Comparison of ENCODE assay signal across 18 cellular contexts in the genomic region with DNA sequence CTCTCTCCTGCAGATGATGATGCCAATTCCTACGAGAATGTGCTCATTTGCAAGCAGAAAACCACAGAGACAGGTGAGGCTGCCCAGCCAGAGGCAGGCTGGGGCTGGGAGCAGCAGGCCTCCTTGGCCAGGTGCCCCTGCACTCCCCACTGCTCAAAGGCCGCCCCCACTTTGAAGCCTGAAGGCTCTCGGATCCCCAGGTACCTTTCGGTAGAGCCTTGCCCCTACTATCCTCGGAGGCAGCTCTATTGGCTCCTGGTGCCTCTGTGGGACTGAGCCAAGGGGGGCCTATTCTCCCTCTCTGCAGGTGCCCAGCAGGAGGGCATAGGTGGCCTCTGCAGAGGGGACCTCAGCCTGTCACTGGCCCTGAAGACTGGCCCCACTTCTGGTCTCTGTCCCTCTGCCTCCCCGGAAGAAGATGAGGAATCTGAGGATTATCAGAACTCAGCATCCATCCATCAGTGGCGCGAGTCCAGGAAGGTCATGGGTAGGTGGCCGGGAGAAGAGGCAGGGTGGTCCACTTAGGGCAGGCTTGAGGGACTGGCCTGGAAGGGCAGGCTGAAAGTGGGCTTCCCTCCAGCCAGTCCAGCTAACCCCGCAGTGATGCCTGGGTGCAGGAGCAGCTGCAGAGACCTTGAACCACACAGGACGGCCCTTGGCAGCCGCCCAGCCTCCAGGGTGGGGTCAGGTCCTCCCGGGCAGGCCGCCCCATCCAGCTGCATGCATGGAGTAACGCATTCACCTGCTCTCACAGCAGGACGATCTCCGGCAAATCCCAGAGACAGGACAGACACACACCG. TPM values are rescaled to one million over a fixed set of nuclear protein-coding genes. Genes with fewer than 3 reads are reported as not detected.
A peak's percentile ranks its signal among the peaks of the same experiment; 100 is the strongest.
DNase-seq lines count a peak whose midpoint lies in the region; TF ChIP-seq lines count a peak whose summit lies in the region.
"Had no signal": no experiment of that assay in that cellular context is flagged by ENCODE, and none has a peak within 500 bp of the region (broad histone marks: within the 10 kb centered on the region; RNA-seq: fewer than 3 reads in every experiment).

No MANE protein-coding gene starts in this region.

- H3K9me3 ChIP-seq in osteoblast (ENCODE audit: low read depth, low read length) (no peaks in the 10 kb centered on the region), spleen (no peaks in the 10 kb centered on the region)
- H3K9me3 ChIP-seq: HAP-1, lower lobe of right lung, tibial artery had no signal

- H2AFZ ChIP-seq in osteoblast (ENCODE audit: low read length) = no peak overlapping the region

- H3K27ac Mint-ChIP-seq in activated T-helper 2 cell treated with anti-CD3 and anti-CD28 coated beads, Interferon-gamma antibody, Interleukin-2, Interleukin-4, amounts not matched to agents 10 μg/mL and 5 μg/mL and 100 μg/mL, durations not matched to agents 14 hours and 24 hours and 36 hours = peak overlapping the region; percentile 43
- no peak overlapping the region for H3K27ac Mint-ChIP-seq in mesothelial cell of epicardium
- H3K27ac Mint-ChIP-seq: T-helper 1 cell treated with Interleukin-12 subunit alpha and Interleukin-12 subunit beta and Interleukin-4 antibody, amounts not matched to agents 30 μg/mL and 1 μg/mL, for 36 hours had no signal

- TF ChIP-seq CTCF in HL-60 (IDR thresholded peaks at IDR 0.05; ENCODE audit: insufficient read depth, low read length) (no peak), osteoblast (IDR thresholded peaks at IDR 0.05; ENCODE audit: extremely low read depth, low read depth, low read length) (no peak), mesothelial cell of epicardium (IDR thresholded peaks at IDR 0.05; ENCODE audit: unreplicated experiment) (no peak), spleen (IDR thresholded peaks at IDR 0.05 in 8 of 11, conservative IDR thresholded peaks at IDR 0.05 in 3 of 11) (no peak)

- H4K20me1 ChIP-seq in osteoblast (ENCODE audit: insufficient read depth, low read length) = no peaks in the 10 kb centered on the region

- H3K27me3 ChIP-seq in HL-60 (ENCODE audit: insufficient read depth, poor library complexity, severe bottlenecking) (no peaks in the 10 kb centered on the region), osteoblast (ENCODE audit: insufficient read depth, low read length) (no peaks in the 10 kb centered on the region), spleen (replicated peaks in 1 of 7) (no peaks in the 10 kb centered on the region)
- H3K27me3 ChIP-seq: tibial artery had no signal

- TF ChIP-seq POLR2A in spleen (IDR thresholded peaks at IDR 0.05) = no peak

- peak overlapping the region; percentile 76 for H3K27ac ChIP-seq in HL-60 (replicated peaks)
- H3K27ac ChIP-seq in osteoblast (ENCODE audit: low read depth, low read length) = no peak overlapping the region
- H3K27ac ChIP-seq in spleen = peak overlapping the region in 3 of 8 donors; percentile 14 to 38 (median 26)
- H3K27ac ChIP-seq: lower lobe of right lung, tibial artery had no signal

- WGBS in spleen, 5 donors = 71 to 78% (median 75%) methylated on average over 8 to 18 of the region's 18 CpGs

- H3K36me3 ChIP-seq in osteoblast (ENCODE audit: insufficient read depth, low read length) (no peaks in the 10 kb centered on the region), spleen (peaks cover 0 to 92% (median 24%) of the 10 kb centered on the region in 6 donors)

- intact Hi-C loops in activated T-helper 2 cell treated with anti-CD3 and anti-CD28 coated beads, Interferon-gamma antibody, Interleukin-2, Interleukin-4, amounts not matched to agents 10 μg/mL and 5 μg/mL and 100 μg/mL, durations not matched to agents 14 hours and 24 hours and 36 hours (cut with micrococcal nuclease) = no loop called here
- intact Hi-C loops in spleen (cut with DNase I; ENCODE audit: low total_unique reads) = no loop called here

- peaks cover 6% of the 10 kb centered on the region for H3K4me1 Mint-ChIP-seq in activated T-helper 2 cell treated with anti-CD3 and anti-CD28 coated beads, Interferon-gamma antibody, Interleukin-2, Interleukin-4, amounts not matched to agents 10 μg/mL and 5 μg/mL and 100 μg/mL, durations not matched to agents 14 hours and 24 hours and 36 hours (ENCODE audit: low read depth)
- no peaks in the 10 kb centered on the region for H3K4me1 Mint-ChIP-seq in mesothelial cell of epicardium
- H3K4me1 Mint-ChIP-seq: neural crest cell had no signal

- H3K27me3 Mint-ChIP-seq in activated T-helper 2 cell treated with anti-CD3 and anti-CD28 coated beads, Interferon-gamma antibody, Interleukin-2, Interleukin-4, amounts not matched to agents 10 μg/mL and 5 μg/mL and 100 μg/mL, durations not matched to agents 14 hours and 24 hours and 36 hours (ENCODE audit: low read depth) = no peaks in the 10 kb centered on the region
- H3K27me3 Mint-ChIP-seq in mesothelial cell of epicardium (ENCODE audit: low read depth) = no peaks in the 10 kb centered on the region
- H3K27me3 Mint-ChIP-seq: activated naive CD8-positive, alpha-beta T cell treated with anti-CD3 and anti-CD28 coated beads, Interleukin-2, amount 10 ng/mL, durations not matched to agents 7 days and 5 days had no signal

- DNase-seq in NCI-H1105 treated with DMSO at 0.1 percent for 48 hours (lab: John Stamatoyannopoulos, UW) (peak; percentile 31), NCI-H1105 (lab: John Stamatoyannopoulos, UW) (no peak), HL-60 (ENCODE audit: low read depth in 1 of 2, low spot score in 1 of 2) (no peak), osteoblast (ENCODE audit: insufficient read length, low spot score, missing footprints) (peak; percentile 67), mesothelial cell of epicardium (ENCODE audit: low spot score in 2 of 2, unreplicated experiment in 2 of 2) (no peak), spleen (no peak)
- no peak for DNase-seq in activated T-helper 2 cell treated with anti-CD3 and anti-CD28 coated beads, Interferon-gamma antibody, Interleukin-2, Interleukin-4, amounts not matched to agents 10 μg/mL and 5 μg/mL and 100 μg/mL, durations not matched to agents 14 hours and 24 hours and 36 hours (ENCODE audit: low spot score)
- DNase-seq in effector CD8-positive, alpha-beta T cell (lab: John Stamatoyannopoulos, UW) = no peak
- DNase-seq: activated naive CD8-positive, alpha-beta T cell treated with anti-CD3 and anti-CD28 coated beads, Interleukin-2, amount 10 ng/mL, durations not matched to agents 7 days and 5 days; activated T-cell treated with anti-CD3 and anti-CD28 coated beads, Interleukin-2, amount 50 U/mL, for 1 hour; KG1; lower lobe of right lung; NCI-H1436 treated with DMSO at 0.1 percent for 48 hours; stimulated activated CD4-positive, alpha-beta T cell treated with anti-CD3 and anti-CD28 coated beads, Interleukin-2, amount 100 ng/mL, for 24 hours; tibial artery had no signal

- H3K4me3 Mint-ChIP-seq in activated T-helper 2 cell treated with anti-CD3 and anti-CD28 coated beads, Interferon-gamma antibody, Interleukin-2, Interleukin-4, amounts not matched to agents 10 μg/mL and 5 μg/mL and 100 μg/mL, durations not matched to agents 14 hours and 24 hours and 36 hours (ENCODE audit: low read depth) = no peak overlapping the region
- no peak overlapping the region for H3K4me3 Mint-ChIP-seq in mesothelial cell of epicardium
- H3K4me3 Mint-ChIP-seq: activated naive CD8-positive, alpha-beta T cell treated with anti-CD3 and anti-CD28 coated beads, Interleukin-2, amount 10 ng/mL, durations not matched to agents 7 days and 5 days; T-helper 1 cell treated with Interleukin-12 subunit alpha and Interleukin-12 subunit beta and Interleukin-4 antibody, amounts not matched to agents 30 μg/mL and 1 μg/mL, for 36 hours had no signal

- H3K4me3 ChIP-seq in HL-60 (replicated peaks; ENCODE audit: insufficient read depth, low read length) = no peak overlapping the region
- H3K4me3 ChIP-seq in osteoblast (ENCODE audit: insufficient read depth, low read length) = no peak overlapping the region
- no peak overlapping the region for H3K4me3 ChIP-seq in spleen
- H3K4me3 ChIP-seq: HAP-1, lower lobe of right lung, tibial artery had no signal

- H3K79me2 ChIP-seq in osteoblast (ENCODE audit: insufficient read depth, low read length) = no peaks in the 10 kb centered on the region

- no peaks in the 10 kb centered on the region for H3K4me1 ChIP-seq in osteoblast (ENCODE audit: insufficient read depth, low read length)
- peaks cover 0 to 81% (median 41%) of the 10 kb centered on the region in 6 donors for H3K4me1 ChIP-seq in spleen
- H3K4me1 ChIP-seq: HAP-1, lower lobe of right lung, tibial artery had no signal

- H3K36me3 Mint-ChIP-seq in activated T-helper 2 cell treated with anti-CD3 and anti-CD28 coated beads, Interferon-gamma antibody, Interleukin-2, Interleukin-4, amounts not matched to agents 10 μg/mL and 5 μg/mL and 100 μg/mL, durations not matched to agents 14 hours and 24 hours and 36 hours (ENCODE audit: low read depth) = peaks cover 25% of the 10 kb centered on the region
- H3K36me3 Mint-ChIP-seq in mesothelial cell of epicardium = peaks cover 12% of the 10 kb centered on the region

- H3K4me2 ChIP-seq in osteoblast (ENCODE audit: insufficient read depth, low read length) = no peak overlapping the region

- no peaks in the 10 kb centered on the region for H3K9me3 Mint-ChIP-seq in activated T-helper 2 cell treated with anti-CD3 and anti-CD28 coated beads, Interferon-gamma antibody, Interleukin-2, Interleukin-4, amounts not matched to agents 10 μg/mL and 5 μg/mL and 100 μg/mL, durations not matched to agents 14 hours and 24 hours and 36 hours
- no peaks in the 10 kb centered on the region for H3K9me3 Mint-ChIP-seq in mesothelial cell of epicardium
- H3K9me3 Mint-ChIP-seq: activated naive CD8-positive, alpha-beta T cell treated with anti-CD3 and anti-CD28 coated beads, Interleukin-2, amount 10 ng/mL, durations not matched to agents 7 days and 5 days; neural crest cell; T-helper 1 cell treated with Interleukin-12 subunit alpha and Interleukin-12 subunit beta and Interleukin-4 antibody, amounts not matched to agents 30 μg/mL and 1 μg/mL, for 36 hours had no signal

RNA-seq across cellular contexts. Expression of a gene that starts 14.1 kb away (rescaled TPM):
- 20.2 and 22.2 TPM in 2 replicates for total RNA-seq in activated T-helper 2 cell treated with anti-CD3 and anti-CD28 coated beads, Interferon-gamma antibody, Interleukin-2, Interleukin-4, amounts not matched to agents 10 μg/mL and 5 μg/mL and 100 μg/mL, durations not matched to agents 14 hours and 24 hours and 36 hours
- 0.29 and 0.36 TPM in 2 replicates for total RNA-seq in osteoblast
- 0.34 to 1.0 TPM (median 0.51 TPM) in 3 replicates for total RNA-seq in mesothelial cell of epicardium
- total RNA-seq in spleen = 100 to 1,000 TPM in 1 of 7 donors, 10 to 100 TPM in 6; 58.9 to 100 (median 76.4) TPM
- polyA plus RNA-seq in spleen = 100 to 1,000 TPM; 108 to 130 (median 127) TPM

RNA-seq across cellular contexts. Expression of a gene that starts 30.3 kb away (rescaled TPM):
- 82.9 and 85.2 TPM in 2 replicates for total RNA-seq in activated T-helper 2 cell treated with anti-CD3 and anti-CD28 coated beads, Interferon-gamma antibody, Interleukin-2, Interleukin-4, amounts not matched to agents 10 μg/mL and 5 μg/mL and 100 μg/mL, durations not matched to agents 14 hours and 24 hours and 36 hours
- total RNA-seq in osteoblast (12.3 and 13.0 TPM in 2 replicates), mesothelial cell of epicardium (25.8 to 30.0 TPM (median 25.8 TPM) in 3 replicates), spleen (10 to 100 TPM in 6 of 7 donors, 1 to 10 TPM in 1; 7.5 to 24.7 (median 19.0) TPM)
- 10 to 100 TPM; 17.0 to 25.0 (median 23.2) TPM for polyA plus RNA-seq in spleen

RNA-seq across cellular contexts. Expression of a gene that starts 49.8 kb away (rescaled TPM):
- 367 and 372 TPM in 2 replicates for total RNA-seq in activated T-helper 2 cell treated with anti-CD3 and anti-CD28 coated beads, Interferon-gamma antibody, Interleukin-2, Interleukin-4, amounts not matched to agents 10 μg/mL and 5 μg/mL and 100 μg/mL, durations not matched to agents 14 hours and 24 hours and 36 hours
- 270 and 295 TPM in 2 replicates for total RNA-seq in osteoblast
- total RNA-seq in mesothelial cell of epicardium = 264 to 270 TPM (median 267 TPM) in 3 replicates
- 100 to 1,000 TPM; 179 to 224 (median 197) TPM for total RNA-seq in spleen
- 100 to 1,000 TPM in 1 of 3 donors, 10 to 100 TPM in 2; 75.5 to 133 (median 98.4) TPM for polyA plus RNA-seq in spleen

Comparison
In these comparisons a context has a peak if more than half of its experiments do, and no peak if none do; other contexts are left out.
1. DNase-seq: peak in NCI-H1105 treated with DMSO at 0.1 percent for 48 hours (single experiment) and osteoblast (single experiment); none in NCI-H1105 (single experiment), HL-60 (0 of 2), activated T-helper 2 cell treated with anti-CD3 and anti-CD28 coated beads, Interferon-gamma antibody, Interleukin-2, Interleukin-4, amounts not matched to agents 10 μg/mL and 5 μg/mL and 100 μg/mL, durations not matched to agents 14 hours and 24 hours and 36 hours (single experiment), effector CD8-positive, alpha-beta T cell (single experiment), mesothelial cell of epicardium (0 of 2) and spleen (single experiment).
2. RNA of a gene that starts 14.1 kb away (total RNA-seq): 58.9 to 100 TPM in spleen and 20.2 to 22.2 TPM in activated T-helper 2 cell treated with anti-CD3 and anti-CD28 coated beads, Interferon-gamma antibody, Interleukin-2, Interleukin-4, amounts not matched to agents 10 μg/mL and 5 μg/mL and 100 μg/mL, durations not matched to agents 14 hours and 24 hours and 36 hours; 0.34 to 1.0 TPM in mesothelial cell of epicardium and 0.29 to 0.36 TPM in osteoblast; every median in the first group is over 10 times any median in the second.